In genomic region chr12:124718458-124718857, GRCh38 we compare ENCODE assay signal across 26 cellular contexts.
"Had no signal": no experiment of that assay in that cellular context is flagged by ENCODE, and none has a peak within 500 bp of the region (broad histone marks: within the 10 kb centered on the region; RNA-seq: fewer than 3 reads in every experiment).

No MANE protein-coding gene starts in this region.

- H3K4me3 Mint-ChIP-seq: activated B cell treated with CpG ODN at 0.5 μM for 24 hours; activated CD8-positive, alpha-beta T cell treated with anti-CD3 and anti-CD28 coated beads for 36 hours; activated naive CD8-positive, alpha-beta T cell; activated T-cell treated with anti-CD3 and anti-CD28 coated beads, Interleukin-2, amount 50 U/mL, for 4 hours; activated T-helper 17 cell treated with anti-CD3 and anti-CD28 coated beads, Interleukin-2, amount 50 U/mL, for 72 hours; dendritic cell treated with granulocyte-macrophage colony-stimulating factor and Interleukin-4, amounts not matched to agents 40 ng/mL and 50 ng/mL, for 4 days; endodermal cell had no signal

- H3K27me3 ChIP-seq: colonic mucosa, dorsolateral prefrontal cortex, gastrocnemius medialis, heart right ventricle had no signal

- H3K9me3 ChIP-seq: colonic mucosa, gastrocnemius medialis had no signal

- H3K27ac Mint-ChIP-seq: activated B cell treated with CpG ODN at 0.5 μM for 24 hours; activated CD8-positive, alpha-beta T cell treated with anti-CD3 and anti-CD28 coated beads for 36 hours; activated naive CD8-positive, alpha-beta T cell; activated T-helper 17 cell treated with anti-CD3 and anti-CD28 coated beads, Interleukin-2, amount 50 U/mL, for 72 hours; dendritic cell treated with granulocyte-macrophage colony-stimulating factor and Interleukin-4, amounts not matched to agents 40 ng/mL and 50 ng/mL, for 4 days; endodermal cell had no signal

- H3K9me3 Mint-ChIP-seq: activated CD8-positive, alpha-beta T cell treated with anti-CD3 and anti-CD28 coated beads for 36 hours; activated T-cell treated with anti-CD3 and anti-CD28 coated beads, Interleukin-2, amount 50 U/mL, for 4 hours; dendritic cell treated with granulocyte-macrophage colony-stimulating factor and Interleukin-4, amounts not matched to agents 40 ng/mL and 50 ng/mL, for 4 days had no signal

- H3K36me3 ChIP-seq: colonic mucosa, gastrocnemius medialis, heart right ventricle had no signal

- FAIRE-seq: astrocyte had no signal

- ATAC-seq: activated CD4-positive, CD25-positive, alpha-beta regulatory T cell treated with anti-CD3 and anti-CD28 coated beads, Interleukin-2, amount 50 U/mL, for 24 hours; activated CD8-positive, alpha-beta T cell treated with anti-CD3 and anti-CD28 coated beads for 36 hours; activated T-cell treated with anti-CD3 and anti-CD28 coated beads, Interleukin-2, amount 50 U/mL, for 4 hours; activated T-helper 17 cell treated with anti-CD3 and anti-CD28 coated beads, Interleukin-2, amount 50 U/mL, for 72 hours; esophagus mucosa; gastrocnemius medialis; heart right ventricle had no signal

- DNase-seq: activated B cell treated with CpG ODN at 0.5 μM for 24 hours; activated CD4-positive, alpha-beta T cell treated with anti-CD3 and anti-CD28 coated beads for 48 hours; activated CD4-positive, alpha-beta T cell treated with anti-CD3 and anti-CD28 coated beads, Interleukin-2, amount 50 U/mL, for 1 hour; activated CD4-positive, alpha-beta T cell treated with anti-CD3 and anti-CD28 coated beads, Interleukin-2, amount 50 U/mL, for 48 hours; activated CD8-positive, alpha-beta memory T cell treated with anti-CD3 and anti-CD28 coated beads for 24 hours; activated CD8-positive, alpha-beta T cell treated with anti-CD3 and anti-CD28 coated beads for 36 hours; activated effector memory CD4-positive, alpha-beta T cell treated with Interleukin-2 at 50 U/mL for 16 hours; activated gamma-delta T cell treated with Interleukin-2 at 50 U/mL for 16 hours; activated naive CD4-positive, alpha-beta T cell treated with anti-CD3 and anti-CD28 coated beads, Interleukin-2, amount 50 U/mL, for 16 hours; activated naive CD4-positive, alpha-beta T cell treated with Interleukin-2 at 50 U/mL for 16 hours; activated T-cell treated with anti-CD3 and anti-CD28 coated beads, Interleukin-2, amount 50 U/mL, for 4 hours; amniotic stem cell; colonic mucosa; dorsolateral prefrontal cortex; effector memory CD4-positive, alpha-beta T cell; endodermal cell; foreskin fibroblast; gastrocnemius medialis; heart right ventricle; T-helper 2 cell had no signal

- H3K27me3 Mint-ChIP-seq: activated CD8-positive, alpha-beta T cell treated with anti-CD3 and anti-CD28 coated beads for 36 hours; activated naive CD8-positive, alpha-beta T cell had no signal

- H3K27ac ChIP-seq: colonic mucosa, gastrocnemius medialis, heart right ventricle had no signal

- H3K4me3 ChIP-seq: colonic mucosa, dorsolateral prefrontal cortex, gastrocnemius medialis, heart right ventricle had no signal

- H3K36me3 Mint-ChIP-seq: activated naive CD8-positive, alpha-beta T cell had no signal
